ENCODE assay signal across 1 cellular context in genomic region chr2:130346041-130346740, GRCh38.
TF ChIP-seq lines count a peak whose summit lies in the region.

No MANE protein-coding gene starts in this region.

TF ChIP-seq in GM12878, 131 proteins besides CTCF, POLR2A, EP300 and RAD21:
- no peak for TF ChIP-seq USF2 (IDR thresholded peaks at IDR 0.05; ENCODE audit: borderline replicate concordance, low read depth, low read length)
- no peak for TF ChIP-seq HSF1 (IDR thresholded peaks at IDR 0.05; ENCODE audit: low read depth, low read length)
- no peak for TF ChIP-seq HCFC1 (IDR thresholded peaks at IDR 0.05; ENCODE audit: low read length)
- TF ChIP-seq YBX1 (IDR thresholded peaks at IDR 0.05), result no peak
- TF ChIP-seq, protein P1, sequence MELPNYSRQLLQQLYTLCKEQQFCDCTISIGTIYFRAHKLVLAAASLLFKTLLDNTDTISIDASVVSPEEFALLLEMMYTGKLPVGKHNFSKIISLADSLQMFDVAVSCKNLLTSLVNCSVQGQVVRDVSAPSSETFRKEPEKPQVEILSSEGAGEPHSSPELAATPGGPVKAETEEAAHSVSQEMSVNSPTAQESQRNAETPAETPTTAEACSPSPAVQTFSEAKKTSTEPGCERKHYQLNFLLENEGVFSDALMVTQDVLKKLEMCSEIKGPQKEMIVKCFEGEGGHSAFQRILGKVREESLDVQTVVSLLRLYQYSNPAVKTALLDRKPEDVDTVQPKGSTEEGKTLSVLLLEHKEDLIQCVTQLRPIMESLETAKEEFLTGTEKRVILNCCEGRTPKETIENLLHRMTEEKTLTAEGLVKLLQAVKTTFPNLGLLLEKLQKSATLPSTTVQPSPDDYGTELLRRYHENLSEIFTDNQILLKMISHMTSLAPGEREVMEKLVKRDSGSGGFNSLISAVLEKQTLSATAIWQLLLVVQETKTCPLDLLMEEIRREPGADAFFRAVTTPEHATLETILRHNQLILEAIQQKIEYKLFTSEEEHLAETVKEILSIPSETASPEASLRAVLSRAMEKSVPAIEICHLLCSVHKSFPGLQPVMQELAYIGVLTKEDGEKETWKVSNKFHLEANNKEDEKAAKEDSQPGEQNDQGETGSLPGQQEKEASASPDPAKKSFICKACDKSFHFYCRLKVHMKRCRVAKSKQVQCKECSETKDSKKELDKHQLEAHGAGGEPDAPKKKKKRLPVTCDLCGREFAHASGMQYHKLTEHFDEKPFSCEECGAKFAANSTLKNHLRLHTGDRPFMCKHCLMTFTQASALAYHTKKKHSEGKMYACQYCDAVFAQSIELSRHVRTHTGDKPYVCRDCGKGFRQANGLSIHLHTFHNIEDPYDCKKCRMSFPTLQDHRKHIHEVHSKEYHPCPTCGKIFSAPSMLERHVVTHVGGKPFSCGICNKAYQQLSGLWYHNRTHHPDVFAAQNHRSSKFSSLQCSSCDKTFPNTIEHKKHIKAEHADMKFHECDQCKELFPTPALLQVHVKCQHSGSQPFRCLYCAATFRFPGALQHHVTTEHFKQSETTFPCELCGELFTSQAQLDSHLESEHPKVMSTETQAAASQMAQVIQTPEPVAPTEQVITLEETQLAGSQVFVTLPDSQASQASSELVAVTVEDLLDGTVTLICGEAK (IDR thresholded peaks at IDR 0.05; ENCODE audit: borderline replicate concordance), result no peak
- no peak for TF ChIP-seq POLR2AphosphoS5 (IDR thresholded peaks at IDR 0.05; ENCODE audit: low read length)
- no peak for TF ChIP-seq E4F1 (IDR thresholded peaks at IDR 0.05; ENCODE audit: borderline replicate concordance, partially characterized antibody)
- TF ChIP-seq FOXK2 (IDR thresholded peaks at IDR 0.05), result no peak
- no peak for TF ChIP-seq DPF2 (IDR thresholded peaks at IDR 0.05)
- TF ChIP-seq ATF2 (IDR thresholded peaks at IDR 0.05; ENCODE audit: low read length), result no peak
- TF ChIP-seq ASH2L (IDR thresholded peaks at IDR 0.05; ENCODE audit: borderline replicate concordance, low read depth), result no peak
- TF ChIP-seq PAX5 (IDR thresholded peaks at IDR 0.05; ENCODE audit: borderline replicate concordance, low read depth, low read length), result no peak
- TF ChIP-seq NFYA (IDR thresholded peaks at IDR 0.05; ENCODE audit: borderline replicate concordance, low read depth, low read length), result no peak
- no peak for TF ChIP-seq ESRRA (IDR thresholded peaks at IDR 0.05; ENCODE audit: low read length)
- no peak for TF ChIP-seq YY1 (IDR thresholded peaks at IDR 0.05; ENCODE audit: low read depth, low read length)
- no peak for TF ChIP-seq ZNF384 (IDR thresholded peaks at IDR 0.05; ENCODE audit: borderline replicate concordance, low read depth, low read length)
